10 cellular contexts compared by ENCODE assay signal in the genomic region with DNA sequence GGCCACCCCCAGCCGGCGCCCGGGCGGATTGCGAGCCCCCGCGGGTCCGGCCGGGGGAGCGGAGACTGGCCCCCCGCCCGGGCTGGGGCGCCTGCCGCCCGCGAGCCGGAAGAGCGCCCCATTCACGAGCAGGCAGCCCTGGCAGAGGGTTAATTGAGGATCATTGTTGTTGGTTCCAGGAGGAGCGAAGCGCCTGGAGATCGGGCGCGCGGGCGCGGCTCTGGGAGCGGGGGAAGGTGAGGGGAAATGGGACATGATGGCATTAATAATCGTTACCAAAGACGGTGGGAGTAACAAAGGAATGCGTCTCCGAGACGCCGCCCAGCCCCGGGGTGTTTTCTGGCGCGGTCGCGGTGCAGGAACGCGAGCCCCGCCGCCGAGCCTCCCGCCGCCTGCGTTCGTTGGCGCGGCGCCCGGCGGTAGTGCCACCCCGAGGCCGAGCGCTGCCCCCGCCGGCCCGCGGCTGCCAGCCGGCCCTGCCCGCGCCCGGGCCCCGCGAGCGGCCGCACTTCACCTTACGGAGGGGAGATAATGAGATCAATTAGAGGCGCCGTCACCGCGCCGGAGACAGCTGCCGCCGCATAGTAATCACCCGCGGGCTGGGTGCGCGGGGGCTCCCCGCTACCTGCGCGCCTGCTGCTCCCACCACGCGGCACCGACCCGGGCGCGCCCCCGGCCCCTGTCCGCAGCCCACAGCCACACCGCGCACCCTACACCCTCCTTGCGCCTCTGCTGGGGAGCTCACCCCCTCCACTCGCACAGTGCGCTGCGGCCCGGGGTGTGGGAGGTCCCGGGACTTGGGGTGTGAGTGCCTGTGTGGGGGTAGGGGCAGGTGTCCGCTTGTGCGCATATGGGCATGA. TPM values are rescaled to one million over a fixed set of nuclear protein-coding genes. Genes with fewer than 3 reads are reported as not detected.
DNase-seq lines count a peak whose midpoint lies in the region; ATAC-seq and TF ChIP-seq lines count a peak whose summit lies in the region.
"Had no signal": no experiment of that assay in that cellular context is flagged by ENCODE, and none has a peak within 500 bp of the region (broad histone marks: within the 10 kb centered on the region; RNA-seq: fewer than 3 reads in every experiment).

No MANE protein-coding gene starts in this region.

- POLR2A ChIA-PET in Caco-2 (lab: Charles Lee), result no interaction called here

- CTCF ChIA-PET in Caco-2 (lab: Charles Lee), result no interaction called here

- H3K4me3 ChIP-seq in Caco-2 (ENCODE audit: low read depth, low read length), result no peak overlapping the region
- peak overlapping the region; percentile 1 to 18 for H3K4me3 ChIP-seq in prostate gland

- H3K4me3 Mint-ChIP-seq in Caco-2 (ENCODE audit: unreplicated experiment) (peak overlapping the region; percentile 59), T-helper 17 cell (no peak overlapping the region)

- no TSS peak for BruUV-seq in Caco-2 (replicated peaks; lab: Mats Ljungman, UMichigan)

- H3K27me3 ChIP-seq in Caco-2 (replicated peaks; ENCODE audit: control insufficient read depth, insufficient read depth, low read length) (no peaks in the 10 kb centered on the region), prostate gland (replicated peaks; ENCODE audit: insufficient read depth) (peaks cover 7% of the 10 kb centered on the region)

- WGBS in prostate gland, result 4% methylated on average over 87 of the region's 101 CpGs

- DNase-seq in Caco-2 (no peak), NCI-H2171 treated with DMSO at 0.1 percent for 48 hours (lab: John Stamatoyannopoulos, UW) (peak; percentile 73), head of caudate nucleus (peak in 38 of 42 donors; percentile 28 to 81 (median 60)), prostate gland (ENCODE audit: low spot score) (no peak), NCI-H1417 (lab: John Stamatoyannopoulos, UW) (no peak), T-helper 17 cell (no peak)

- H3K27ac Mint-ChIP-seq in Caco-2 (ENCODE audit: unreplicated experiment) (no peak overlapping the region), T-helper 17 cell (no peak overlapping the region)

- TF ChIP-seq CTCF in Caco-2 (IDR thresholded peaks at IDR 0.05; ENCODE audit: insufficient read depth in 1 of 2, low read depth in 1 of 2, low read length in 1 of 2, severe bottlenecking in 1 of 2, unreplicated experiment in 1 of 2), result no peak
- TF ChIP-seq CTCF in prostate gland (IDR thresholded peaks at IDR 0.05), result no peak

- ATAC-seq in T-helper 17 cell, result no peak
- no peak for ATAC-seq in GM18502 (IDR thresholded peaks at IDR 0.05; ENCODE audit: poor library complexity, unreplicated experiment)
- ATAC-seq in HG03520 (IDR thresholded peaks at IDR 0.05; ENCODE audit: unreplicated experiment), result no peak
- ATAC-seq: left lobe of liver had no signal

- intact Hi-C loops in Caco-2 (cut with micrococcal nuclease; ENCODE audit: unreplicated experiment), result no loop called here
- intact Hi-C loops in head of caudate nucleus (cut with DNase I), result loop anchor here (5.0 kb wide), 2 partner anchors 32 to 148 kb away; no protein-coding TSS in a partner anchor
- intact Hi-C loops in prostate gland (cut with DNase I), result no loop called here

- no peaks in the 10 kb centered on the region for H3K36me3 ChIP-seq in Caco-2 (ENCODE audit: control insufficient read depth, insufficient read depth, low read length)
- H3K36me3 ChIP-seq in prostate gland, result no peaks in the 10 kb centered on the region

- no peaks in the 10 kb centered on the region for H3K9me3 Mint-ChIP-seq in Caco-2 (ENCODE audit: unreplicated experiment)

- H3K4me1 ChIP-seq in Caco-2 (no peaks in the 10 kb centered on the region), prostate gland (replicated peaks) (no peaks in the 10 kb centered on the region)

- no peak for TF ChIP-seq POLR2A in prostate gland (IDR thresholded peaks at IDR 0.05)

- H3K27me3 Mint-ChIP-seq in Caco-2 (ENCODE audit: insufficient read depth, unreplicated experiment) (peaks cover 11% of the 10 kb centered on the region), T-helper 17 cell (peaks cover 24% of the 10 kb centered on the region)

- H3K4me1 Mint-ChIP-seq in Caco-2 (ENCODE audit: low read depth, unreplicated experiment), result no peaks in the 10 kb centered on the region
- H3K4me1 Mint-ChIP-seq in T-helper 17 cell, result no peaks in the 10 kb centered on the region

- H3K9me3 ChIP-seq in Caco-2 (no peaks in the 10 kb centered on the region), prostate gland (no peaks in the 10 kb centered on the region), T-helper 17 cell (ENCODE audit: control insufficient read depth, low read length, poor library complexity, severe bottlenecking) (no peaks in the 10 kb centered on the region)

- H3K27ac ChIP-seq in prostate gland, result no peak overlapping the region

- H3K36me3 Mint-ChIP-seq in Caco-2 (ENCODE audit: insufficient read depth, unreplicated experiment), result no peaks in the 10 kb centered on the region
- peaks cover 2% of the 10 kb centered on the region for H3K36me3 Mint-ChIP-seq in T-helper 17 cell (ENCODE audit: low read depth)

RNA-seq across cellular contexts. Expression of gene ZNF536, which starts 2.8 kb away (rescaled TPM):
- total RNA-seq in Caco-2 (2022) (0.23 TPM in 1 of 2 replicates, not detected in the other), prostate gland (10 to 100 TPM in 1 of 2 donors, 1 to 10 TPM in 1; 1.1 to 42.0 TPM), T-helper 17 cell (not detected)
- total RNA-seq: left lobe of liver, M059J had no signal

Comparison
In these comparisons a context has a peak if more than half of its experiments do, and no peak if none do; other contexts are left out.
1. DNase-seq: peak in NCI-H2171 treated with DMSO at 0.1 percent for 48 hours (single experiment) and head of caudate nucleus (38 of 42); none in Caco-2 (0 of 2), prostate gland (single experiment), NCI-H1417 (0 of 3) and T-helper 17 cell (0 of 3).